ENCODE assay signal across 18 cellular contexts in genomic region chr9:87266697-87267096, GRCh38.
"Had no signal": no experiment of that assay in that cellular context is flagged by ENCODE, and none has a peak within 500 bp of the region (broad histone marks: within the 10 kb centered on the region; RNA-seq: fewer than 3 reads in every experiment).

No MANE protein-coding gene starts in this region.

- H3K9me3 ChIP-seq: body of pancreas, prostate gland, right lobe of liver, SK-N-SH, spleen had no signal

- H3K4me1 ChIP-seq: prostate gland, right lobe of liver had no signal

- H3K27me3 ChIP-seq: body of pancreas, right lobe of liver had no signal

- H3K36me3 ChIP-seq: prostate gland, right lobe of liver, spleen had no signal

- H3K4me2 ChIP-seq: SK-N-SH had no signal

- DNase-seq: activated CD4-positive, alpha-beta T cell treated with anti-CD3 and anti-CD28 coated beads, Interleukin-2, amount 50 U/mL, for 4 hours; activated gamma-delta T cell; central memory CD4-positive, alpha-beta T cell; dorsolateral prefrontal cortex; midbrain; right lobe of liver; SK-N-SH; spleen; stimulated activated CD4-positive, alpha-beta T cell treated with anti-CD3 and anti-CD28 coated beads, Interleukin-4, amount 100 ng/mL, for 4 hours; trophoblast cell had no signal

- FAIRE-seq: colon, TTC549 had no signal

- ATAC-seq: activated naive CD4-positive, alpha-beta T cell treated with anti-CD3 and anti-CD28 coated beads, Interleukin-2, amount 50 U/mL, for 72 hours; right lobe of liver; stimulated activated memory B cell treated with anti-CD40 and anti-IgM and Interleukin-4, amounts not matched to agents 10 μg/mL and 1 μg/mL and 100 μg/mL, for 72 hours had no signal

- H3K27ac ChIP-seq: body of pancreas, dorsolateral prefrontal cortex, epithelial cell of prostate, prostate gland, right lobe of liver, spleen had no signal

- H3K9ac ChIP-seq: SK-N-SH had no signal

- H3K4me3 ChIP-seq: body of pancreas, dorsolateral prefrontal cortex, lung, prostate gland, right lobe of liver, spleen had no signal
